ENCODE assay signal across 26 cellular contexts in the genomic region with DNA sequence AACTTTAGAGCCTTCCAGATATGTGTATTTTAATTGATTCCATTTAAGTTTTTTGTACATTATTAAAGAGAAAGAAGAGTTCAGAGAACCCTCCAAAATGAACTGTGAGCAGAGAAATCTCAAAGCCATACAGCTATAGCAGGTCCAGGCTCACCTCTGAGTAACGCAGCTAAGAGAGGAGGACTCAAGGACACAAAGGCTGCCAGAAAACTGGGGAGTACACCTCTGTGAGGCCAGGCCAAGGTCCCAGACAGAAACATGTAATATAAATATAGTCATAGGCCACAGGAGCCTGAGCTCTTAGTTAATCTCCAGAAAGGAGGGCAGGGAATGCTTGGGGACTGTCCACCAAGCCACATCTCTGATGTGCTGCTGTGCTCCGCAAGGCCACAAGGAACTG.
"Had no signal": no experiment of that assay in that cellular context is flagged by ENCODE, and none has a peak within 500 bp of the region (broad histone marks: within the 10 kb centered on the region; RNA-seq: fewer than 3 reads in every experiment).

No MANE protein-coding gene starts in this region.

- FAIRE-seq: frontal cortex had no signal

- H3K27me3 ChIP-seq: ascending aorta, breast epithelium, cardiac muscle cell, colonic mucosa, dorsolateral prefrontal cortex had no signal

- H3K27ac ChIP-seq: ascending aorta, breast epithelium, colonic mucosa, dorsolateral prefrontal cortex, VCaP had no signal

- H3K9me3 ChIP-seq: ascending aorta, breast epithelium, colonic mucosa had no signal

- H3K4me1 ChIP-seq: ascending aorta, breast epithelium, colonic mucosa had no signal

- H3K4me3 ChIP-seq: ascending aorta, breast epithelium, cardiac muscle cell, colonic mucosa, dorsolateral prefrontal cortex had no signal

- ATAC-seq: esophagus mucosa had no signal

- H3K36me3 ChIP-seq: breast epithelium, colonic mucosa had no signal

- DNase-seq: activated CD4-positive, alpha-beta memory T cell treated with anti-CD3 and anti-CD28 coated beads, Interleukin-2, amount 10 ng/mL, durations not matched to agents 7 days and 5 days; activated CD4-positive, alpha-beta T cell treated with anti-CD3 and anti-CD28 coated beads for 1 hour; activated CD4-positive, alpha-beta T cell treated with anti-CD3 and anti-CD28 coated beads for 4 hours; activated CD4-positive, alpha-beta T cell treated with anti-CD3 and anti-CD28 coated beads, Interleukin-2, amount 10 ng/mL, durations not matched to agents 7 days and 5 days; activated CD4-positive, alpha-beta T cell treated with anti-CD3 and anti-CD28 coated beads, Interleukin-2, amount 50 U/mL, for 4 hours; activated CD8-positive, alpha-beta memory T cell treated with anti-CD3 and anti-CD28 coated beads, Interleukin-2, amount 50 U/mL, for 48 hours; activated gamma-delta T cell; activated naive CD4-positive, alpha-beta T cell; activated naive CD4-positive, alpha-beta T cell treated with anti-CD3 and anti-CD28 coated beads, Interleukin-2, amount 10 ng/mL, durations not matched to agents 7 days and 5 days; activated naive CD8-positive, alpha-beta T cell treated with anti-CD3 and anti-CD28 coated beads, Interleukin-2, amount 10 ng/mL, durations not matched to agents 7 days and 5 days; activated T-cell treated with anti-CD3 and anti-CD28 coated beads for 4 hours; activated T-cell treated with anti-CD3 and anti-CD28 coated beads, Interleukin-2, amount 50 U/mL, for 24 hours; activated T-cell treated with anti-CD3 and anti-CD28 coated beads, Interleukin-2, amount 50 U/mL, for 72 hours; cerebellar nuclear complex; colonic mucosa; dorsolateral prefrontal cortex; effector memory CD4-positive, alpha-beta T cell; endodermal cell; foreskin fibroblast; glutamatergic neuron had no signal
